ENCODE assay signal across 8 cellular contexts in genomic region chr7:1532456-1533254, GRCh38. TPM values are rescaled to one million over a fixed set of nuclear protein-coding genes. Genes with fewer than 3 reads are reported as not detected.
DNase-seq lines count a peak whose midpoint lies in the region; ATAC-seq and TF ChIP-seq lines count a peak whose summit lies in the region.

No MANE protein-coding gene starts in this region.

- H3K36me3 ChIP-seq in GM23248 (ENCODE audit: low read depth) (no peaks in the 10 kb centered on the region), SJCRH30 (no peaks in the 10 kb centered on the region), heart left ventricle (peaks cover 0 to 13% (median 0%) of the 10 kb centered on the region in 9 donors), MM.1S (replicated peaks; ENCODE audit: insufficient read depth, low read length) (no peaks in the 10 kb centered on the region)

- H4K20me1 ChIP-seq in GM23248 (ENCODE audit: insufficient read depth), result no peaks in the 10 kb centered on the region
- H4K20me1 ChIP-seq in MM.1S (ENCODE audit: insufficient read depth, low read length), result no peaks in the 10 kb centered on the region

- no peak overlapping the region for H2AFZ ChIP-seq in GM23248
- H2AFZ ChIP-seq in MM.1S (ENCODE audit: low read length), result no peak overlapping the region

- no peaks in the 10 kb centered on the region for H3K9me3 Mint-ChIP-seq in activated naive CD8-positive, alpha-beta T cell treated with anti-CD3 and anti-CD28 coated beads, Interleukin-2, amount 50 U/mL, for 24 hours

- TF ChIP-seq CTCF in heart left ventricle (IDR thresholded peaks at IDR 0.05), result no peak
- no peak for TF ChIP-seq CTCF in MM.1S (IDR thresholded peaks at IDR 0.05; ENCODE audit: low read length)

- peak; percentile 62 for ATAC-seq in activated naive CD8-positive, alpha-beta T cell treated with anti-CD3 and anti-CD28 coated beads, Interleukin-2, amount 50 U/mL, for 24 hours
- peak; percentile 18 to 55 (median 36) for ATAC-seq in heart left ventricle
- ATAC-seq in GM18868 (IDR thresholded peaks at IDR 0.05; ENCODE audit: unreplicated experiment), result no peak
- ATAC-seq in GM21576 (IDR thresholded peaks at IDR 0.05; ENCODE audit: unreplicated experiment), result no peak

- H3K27ac Mint-ChIP-seq in activated naive CD8-positive, alpha-beta T cell treated with anti-CD3 and anti-CD28 coated beads, Interleukin-2, amount 50 U/mL, for 24 hours, result peak overlapping the region; percentile 94

- 1 to 4% methylated on average over 36 of the region's 36 CpGs for WGBS in GM23248 (ENCODE audit: low coverage in 1 of 2, low lambda C conversion rate in 2 of 2, missing lambda C conversion rate in 2 of 2), 2 experiments
- WGBS in heart left ventricle, 4 donors, result 16 to 26% (median 23%) methylated on average over 35 to 36 of the region's 36 CpGs

- H3K4me3 ChIP-seq in GM23248 (peak overlapping the region; percentile 79), SJCRH30 (peak overlapping the region; percentile 43), heart left ventricle (peak overlapping the region; percentile 39 to 94 (median 66)), MM.1S (ENCODE audit: low read length) (no peak overlapping the region)

- peaks cover 32% of the 10 kb centered on the region for H3K4me1 Mint-ChIP-seq in activated naive CD8-positive, alpha-beta T cell treated with anti-CD3 and anti-CD28 coated beads, Interleukin-2, amount 50 U/mL, for 24 hours

- H3K9me2 ChIP-seq in GM23248 (ENCODE audit: insufficient read depth) (no peaks in the 10 kb centered on the region), MM.1S (replicated peaks; ENCODE audit: insufficient read depth, low read length) (no peaks in the 10 kb centered on the region)

- peak in 1 of 2 donors; percentile 77 for TF ChIP-seq POLR2A in heart left ventricle (IDR thresholded peaks at IDR 0.05)

- intact Hi-C loops in heart left ventricle (cut with DNase I), result loop anchor here in 2 of 10 donors (5.0 kb wide), 2 partner anchors 35 to 40 kb away; partner anchors contain the start of gene PSMG3 (in 1 of the 2)

- no peaks in the 10 kb centered on the region for H3K27me3 Mint-ChIP-seq in activated naive CD8-positive, alpha-beta T cell treated with anti-CD3 and anti-CD28 coated beads, Interleukin-2, amount 50 U/mL, for 24 hours

- H3K79me2 ChIP-seq in GM23248 (ENCODE audit: insufficient read depth) (peaks cover 41% of the 10 kb centered on the region), MM.1S (ENCODE audit: low read length) (peaks cover 64% of the 10 kb centered on the region)

- DNase-seq in GM23248, result peak; percentile 97
- DNase-seq in SJCRH30, result peak in 1 of 2 experiments; percentile 32
- peak; percentile 62 for DNase-seq in activated naive CD8-positive, alpha-beta T cell treated with anti-CD3 and anti-CD28 coated beads, Interleukin-2, amount 50 U/mL, for 24 hours
- DNase-seq in heart left ventricle, result peak; percentile 82 to 87 (median 83)
- peak; percentile 84 for DNase-seq in pulmonary artery endothelial cell (ENCODE audit: low read depth, low spot score)
- DNase-seq in MM.1S, result no peak

- no peaks in the 10 kb centered on the region for H3K9me3 ChIP-seq in GM23248 (ENCODE audit: low read depth)
- no peaks in the 10 kb centered on the region for H3K9me3 ChIP-seq in SJCRH30 (replicated peaks)
- H3K9me3 ChIP-seq in heart left ventricle, result no peaks in the 10 kb centered on the region
- H3K9me3 ChIP-seq in MM.1S (replicated peaks; ENCODE audit: insufficient read depth, low read length), result no peaks in the 10 kb centered on the region

- H3K27ac ChIP-seq in GM23248 (peak overlapping the region; percentile 96), SJCRH30 (peak overlapping the region; percentile 11; the same call in 1 of the 2 replicates), heart left ventricle (peak overlapping the region; percentile 90 to 100 (median 96)), MM.1S (ENCODE audit: low read length) (no peak overlapping the region)

- H3K9ac ChIP-seq in GM23248 (peak overlapping the region; percentile 88), MM.1S (ENCODE audit: low read length) (no peak overlapping the region)

- H3K36me3 Mint-ChIP-seq in activated naive CD8-positive, alpha-beta T cell treated with anti-CD3 and anti-CD28 coated beads, Interleukin-2, amount 50 U/mL, for 24 hours (ENCODE audit: low read depth), result no peaks in the 10 kb centered on the region

- H3F3A ChIP-seq in GM23248 (ENCODE audit: insufficient read depth) (peaks cover 18% of the 10 kb centered on the region), MM.1S (ENCODE audit: insufficient read depth, low read length) (no peaks in the 10 kb centered on the region)

- in situ Hi-C loops in GM23248 (cut with MboI), result no loop called here

- H3K4me3 Mint-ChIP-seq in activated naive CD8-positive, alpha-beta T cell treated with anti-CD3 and anti-CD28 coated beads, Interleukin-2, amount 50 U/mL, for 24 hours, result peak overlapping the region; percentile 87

- H3K4me1 ChIP-seq in GM23248 (ENCODE audit: insufficient read depth), result peaks cover 31% of the 10 kb centered on the region
- peaks cover 22% of the 10 kb centered on the region; the same call in 1 of the 2 replicates for H3K4me1 ChIP-seq in SJCRH30
- H3K4me1 ChIP-seq in heart left ventricle, result peaks cover 18 to 68% (median 51%) of the 10 kb centered on the region in 12 donors
- H3K4me1 ChIP-seq in MM.1S (ENCODE audit: low read length), result 0 out of 2 replicates have a peak, but pooled peaks cover 5% of the 10 kb centered on the region

- H3K27me3 ChIP-seq in GM23248 (replicated peaks; ENCODE audit: insufficient read depth), result no peaks in the 10 kb centered on the region
- H3K27me3 ChIP-seq in SJCRH30, result no peaks in the 10 kb centered on the region
- H3K27me3 ChIP-seq in heart left ventricle, result no peaks in the 10 kb centered on the region
- peaks cover 13% of the 10 kb centered on the region; the same call in 1 of the 2 replicates for H3K27me3 ChIP-seq in MM.1S (replicated peaks; ENCODE audit: insufficient read depth, low read length)

- H3K4me2 ChIP-seq in GM23248 (ENCODE audit: unreplicated experiment) (peak overlapping the region; percentile 95), MM.1S (ENCODE audit: low read depth, low read length) (no peak overlapping the region)

RNA-seq across cellular contexts. Expression of gene MAFK, which starts 2.2 kb away (rescaled TPM):
- 35.0 and 45.9 TPM in 2 replicates for total RNA-seq in GM23248 (2014; rRNA removed; shearing (Covaris generic))
- polyA plus RNA-seq in GM23248 (2016; fragmentation: Nextera tagmentation; extraction: Ambion mirVana) (3.5 and 3.8 TPM in 2 replicates), heart left ventricle (100 to 1,000 TPM in 1 of 2 donors, 10 to 100 TPM in 1; 94.8 to 165 TPM)
- 0.86 and 1.6 TPM in 2 replicates for total RNA-seq in SJCRH30 (2014; rRNA removed; shearing (Covaris generic))
- total RNA-seq in heart left ventricle (100 to 1,000 TPM in 5 of 9 donors, 10 to 100 TPM in 4; 34.3 to 138 (median 121) TPM), pulmonary artery endothelial cell (20.3 and 21.9 TPM in 2 replicates)

RNA-seq across cellular contexts. Expression of gene TMEM184A, which starts 23.4 kb away (rescaled TPM):
- total RNA-seq in GM23248 (2014; rRNA removed; shearing (Covaris generic)), result not detected in 2 replicates
- not detected in 2 replicates for polyA plus RNA-seq in GM23248 (2016; fragmentation: Nextera tagmentation; extraction: Ambion mirVana)
- not detected in 2 replicates for total RNA-seq in SJCRH30 (2014; rRNA removed; shearing (Covaris generic))
- total RNA-seq in heart left ventricle, result under 1 TPM; 0.19 to 0.85 (median 0.47) TPM
- polyA plus RNA-seq in heart left ventricle, result under 1 TPM; 0.19 to 0.99 TPM
- not detected in 2 replicates for total RNA-seq in pulmonary artery endothelial cell

RNA-seq across cellular contexts. Expression of gene INTS1, which starts 28.5 kb away (rescaled TPM):
- 44.4 and 44.7 TPM in 2 replicates for total RNA-seq in GM23248 (2014; rRNA removed; shearing (Covaris generic))
- polyA plus RNA-seq in GM23248 (2016; fragmentation: Nextera tagmentation; extraction: Ambion mirVana) (24.8 and 25.4 TPM in 2 replicates), heart left ventricle (10 to 100 TPM; 41.9 to 46.0 TPM)
- 25.1 and 27.7 TPM in 2 replicates for total RNA-seq in SJCRH30 (2014; rRNA removed; shearing (Covaris generic))
- total RNA-seq in heart left ventricle (10 to 100 TPM; 35.5 to 67.4 (median 45.3) TPM), pulmonary artery endothelial cell (38.6 and 39.2 TPM in 2 replicates)

RNA-seq across cellular contexts. Expression of gene PSMG3, which starts 37.2 kb away (rescaled TPM):
- total RNA-seq in GM23248 (2014; rRNA removed; shearing (Covaris generic)), result 28.3 and 36.8 TPM in 2 replicates
- polyA plus RNA-seq in GM23248 (2016; fragmentation: Nextera tagmentation; extraction: Ambion mirVana) (56.2 and 58.1 TPM in 2 replicates), heart left ventricle (10 to 100 TPM; 34.3 to 36.5 TPM)
- 22.5 and 28.9 TPM in 2 replicates for total RNA-seq in SJCRH30 (2014; rRNA removed; shearing (Covaris generic))
- total RNA-seq in heart left ventricle (10 to 100 TPM in 8 of 9 donors, 1 to 10 TPM in 1; 7.3 to 27.6 (median 13.3) TPM), pulmonary artery endothelial cell (19.8 and 28.3 TPM in 2 replicates)

Comparison
In these comparisons a context has a peak if more than half of its experiments do, and no peak if none do; other contexts are left out.
1. ATAC-seq: peak in activated naive CD8-positive, alpha-beta T cell treated with anti-CD3 and anti-CD28 coated beads, Interleukin-2, amount 50 U/mL, for 24 hours (single experiment) and heart left ventricle (4 of 4); none in GM18868 (single experiment) and GM21576 (single experiment).